14 cellular contexts compared by ENCODE assay signal in genomic region chr7:17633099-17633498, GRCh38.
DNase-seq lines count a peak whose midpoint lies in the region; ATAC-seq and TF ChIP-seq lines count a peak whose summit lies in the region.
"Had no signal": no experiment of that assay in that cellular context is flagged by ENCODE, and none has a peak within 500 bp of the region (broad histone marks: within the 10 kb centered on the region; RNA-seq: fewer than 3 reads in every experiment).

No MANE protein-coding gene starts in this region.

- in situ Hi-C loops in mammary epithelial cell (cut with MboI; ENCODE audit: low sequenced_read_pairs in 2 of 2), result loop anchor here in 1 of 2 donors (10.0 kb wide), 1 partner anchor 328 kb away; no protein-coding TSS in a partner anchor

- ATAC-seq in left colon, result peak; percentile 95
- ATAC-seq in left lobe of liver, result no peak
- ATAC-seq in HG03521 (IDR thresholded peaks at IDR 0.05; ENCODE audit: unreplicated experiment), result no peak

- intact Hi-C loops in mammary epithelial cell (cut with micrococcal nuclease), result no loop called here
- intact Hi-C loops in left colon (cut with DNase I, micrococcal nuclease), result no loop called here

- no peak overlapping the region for H3K4me3 ChIP-seq in mammary epithelial cell (replicated peaks in 1 of 3; ENCODE audit: insufficient read depth in 1 of 3, low read depth in 2 of 3, low read length in 3 of 3)
- H3K4me3 ChIP-seq: vagina had no signal

- no peaks in the 10 kb centered on the region for H3K36me3 ChIP-seq in mammary epithelial cell (ENCODE audit: insufficient read depth, low read length)
- H3K36me3 ChIP-seq: vagina had no signal

- no peaks in the 10 kb centered on the region for H4K20me1 ChIP-seq in mammary epithelial cell (ENCODE audit: insufficient read depth, low read length)

- no peak overlapping the region for H3K27ac ChIP-seq in mammary epithelial cell (ENCODE audit: insufficient read depth, low read depth, low read length)
- H3K27ac ChIP-seq: vagina had no signal

- CTCF ChIA-PET in mammary epithelial cell (lab: Charles Lee; ENCODE audit: low non-redundant PET), result no interaction called here

- H3K9me3 ChIP-seq in mammary epithelial cell (replicated peaks; ENCODE audit: insufficient read depth, low read length), result no peaks in the 10 kb centered on the region
- H3K9me3 ChIP-seq: vagina had no signal

- no peaks in the 10 kb centered on the region for H3K27me3 ChIP-seq in mammary epithelial cell (ENCODE audit: insufficient read depth, low read length)
- H3K27me3 ChIP-seq: vagina had no signal

- no peak for TF ChIP-seq CTCF in mammary epithelial cell (conservative IDR thresholded peaks at IDR 0.05 in 1 of 2, IDR thresholded peaks at IDR 0.05 in 1 of 2; ENCODE audit: extremely low read depth in 1 of 2, insufficient read depth in 1 of 2, low read depth in 1 of 2, low read length in 2 of 2)

- no peak overlapping the region for H2AFZ ChIP-seq in mammary epithelial cell (ENCODE audit: low read depth, low read length)

- H3K9ac ChIP-seq in mammary epithelial cell (ENCODE audit: insufficient read depth, low read length), result no peak overlapping the region

- H3K79me2 ChIP-seq in mammary epithelial cell (ENCODE audit: insufficient read depth, low read length), result no peaks in the 10 kb centered on the region

- H3K4me2 ChIP-seq in mammary epithelial cell (ENCODE audit: insufficient read depth, low read depth, low read length), result peak overlapping the region; percentile 11

- peak; percentile 9 for DNase-seq in AG08396 (ENCODE audit: low spot score)
- DNase-seq in HPDE6-E6E7 (ENCODE audit: extremely low spot score), result peak; percentile 46
- peak; percentile 78 for DNase-seq in mammary epithelial cell
- no peak for DNase-seq in left colon
- DNase-seq in NCI-H1436 treated with DMSO at 0.1 percent for 48 hours (lab: John Stamatoyannopoulos, UW), result no peak
- DNase-seq in left lobe of liver (ENCODE audit: low spot score), result no peak
- DNase-seq in activated effector memory CD4-positive, alpha-beta T cell treated with Interleukin-2 at 50 U/mL for 16 hours, result no peak
- DNase-seq: activated CD4-positive, alpha-beta T cell treated with anti-CD3 and anti-CD28 coated beads, Interleukin-2, amount 10 ng/mL, durations not matched to agents 24 days and 14 days; central memory CD4-positive, alpha-beta T cell; left cardiac atrium; NCI-H187 treated with DMSO at 0.1 percent for 48 hours; T-helper 1 cell had no signal

- 85% methylated on average over 1 of the region's 1 CpG for WGBS in mammary epithelial cell (ENCODE audit: low coverage, missing lambda C conversion rate)

- peaks cover 6% of the 10 kb centered on the region for H3K4me1 ChIP-seq in mammary epithelial cell (ENCODE audit: insufficient read depth, low read length)

- dilution Hi-C loops in mammary epithelial cell (cut with HindIII; ENCODE audit: low sequenced_read_pairs), result no loop called here

- no TSS peak for BruUV-seq in mammary epithelial cell (replicated peaks; lab: Mats Ljungman, UMichigan)

Comparison
In these comparisons a context has a peak if more than half of its experiments do, and no peak if none do; other contexts are left out.
1. DNase-seq: peak in AG08396 (single experiment), HPDE6-E6E7 (single experiment) and mammary epithelial cell (single experiment); none in left colon (0 of 2), NCI-H1436 treated with DMSO at 0.1 percent for 48 hours (single experiment), left lobe of liver (single experiment) and activated effector memory CD4-positive, alpha-beta T cell treated with Interleukin-2 at 50 U/mL for 16 hours (single experiment).